Comparison of ENCODE assay signal across 8 cellular contexts in genomic region chr18:29874519-29875098, GRCh38.
DNase-seq lines count a peak whose midpoint lies in the region; ATAC-seq, FAIRE-seq and TF ChIP-seq lines count a peak whose summit lies in the region.

No MANE protein-coding gene starts in this region.

- TF ChIP-seq CTCF in GM12878 (IDR thresholded peaks at IDR 0.05 in 2 of 3, conservative IDR thresholded peaks at IDR 0.05 in 1 of 3; ENCODE audit: control insufficient read depth in 2 of 3, extremely low read depth in 1 of 3, insufficient read depth in 1 of 3, low read depth in 3 of 3, low read length in 3 of 3), result peak; percentile 42 to 66 (median 52); a peak in 5 of 6 replicates
- peak in 3 of 6 experiments; percentile 6 to 40 (median 24) for TF ChIP-seq CTCF in Peyer's patch (IDR thresholded peaks at IDR 0.05)

- H4K20me1 ChIP-seq in GM12878 (ENCODE audit: control insufficient read depth, insufficient read depth), result no peaks in the 10 kb centered on the region

- H3K36me3 ChIP-seq in GM12878 (ENCODE audit: control insufficient read depth in 2 of 2, insufficient read depth in 2 of 2, low read length in 1 of 2), result no peaks in the 10 kb centered on the region
- no peaks in the 10 kb centered on the region for H3K36me3 ChIP-seq in MG63
- H3K36me3 ChIP-seq in Peyer's patch, result no peaks in the 10 kb centered on the region

- no TSS peak for BruUV-seq in GM12878 (replicated peaks; lab: Mats Ljungman, UMichigan)

- H3K9me3 ChIP-seq in GM12878 (replicated peaks; ENCODE audit: control insufficient read depth, insufficient read depth, low read length) (no peaks in the 10 kb centered on the region), MG63 (no peaks in the 10 kb centered on the region; the same call in 1 of the 2 replicates), Peyer's patch (no peaks in the 10 kb centered on the region)

- H3K4me1 ChIP-seq in GM12878 (ENCODE audit: control insufficient read depth, insufficient read depth, low read length) (no peaks in the 10 kb centered on the region), Peyer's patch (no peaks in the 10 kb centered on the region)

- RAD21 ChIA-PET in GM12878 (lab: Charles Lee; ENCODE audit: unreplicated experiment), result interaction anchor here (1.4 to 5.0 kb wide), 4 partner anchors 406 to 1137 kb away, joined by 4 to 37 read pairs (median 13); no protein-coding TSS in a partner anchor

- peak; percentile 5 for DNase-seq in activated naive CD4-positive, alpha-beta T cell treated with anti-CD3 and anti-CD28 coated beads for 36 hours
- DNase-seq in activated naive CD4-positive, alpha-beta T cell treated with anti-CD3 and anti-CD28 coated beads, Interleukin-2, amount 50 U/mL, for 16 hours, result no peak
- DNase-seq in NCI-H1105 treated with DMSO at 0.1 percent for 48 hours (lab: John Stamatoyannopoulos, UW), result peak; percentile 51
- no peak for DNase-seq in GM12878 (ENCODE audit: low read depth, low spot score)
- DNase-seq in myocyte (ENCODE audit: low read depth), result peak; percentile 81
- no peak for DNase-seq in MG63
- no peak for DNase-seq in Peyer's patch
- no peak for DNase-seq in cortex of kidney (lab: John Stamatoyannopoulos, UW)

- peaks cover 12% of the 10 kb centered on the region for H3K9me3 Mint-ChIP-seq in activated naive CD4-positive, alpha-beta T cell treated with anti-CD3 and anti-CD28 coated beads for 36 hours

- no peak overlapping the region for H3K27ac ChIP-seq in GM12878 (ENCODE audit: control insufficient read depth, insufficient read depth)
- no peak overlapping the region for H3K27ac ChIP-seq in Peyer's patch

- no peak overlapping the region for H2AFZ ChIP-seq in GM12878 (ENCODE audit: control insufficient read depth, low read depth, low read length)

- in situ Hi-C loops in GM12878 (cut with MboI), result no loop called here

- H3K4me2 ChIP-seq in GM12878 (ENCODE audit: control insufficient read depth, insufficient read depth), result no peak overlapping the region

- no peaks in the 10 kb centered on the region for H3K79me2 ChIP-seq in GM12878 (ENCODE audit: control insufficient read depth, insufficient read depth, low read length)

- CTCF ChIA-PET in activated naive CD4-positive, alpha-beta T cell treated with anti-CD3 and anti-CD28 coated beads for 36 hours (lab: Charles Lee), result interaction anchor here (0.5 to 0.6 kb wide), 2 partner anchors 96 to 359 kb away, joined by 3 read pairs; no protein-coding TSS in a partner anchor
- CTCF ChIA-PET in GM12878 (lab: Yijun Ruan, JAX), result interaction anchor here (0.6 to 4.1 kb wide), 23 partner anchors 9 to 1330 kb away, joined by 3 to 74 read pairs (median 5); no protein-coding TSS in a partner anchor

- no peak overlapping the region for H3K4me3 Mint-ChIP-seq in activated naive CD4-positive, alpha-beta T cell treated with anti-CD3 and anti-CD28 coated beads for 36 hours

- FAIRE-seq in GM12878 (lab: Jason Lieb, UNC), result no peak

- H3K27ac Mint-ChIP-seq in activated naive CD4-positive, alpha-beta T cell treated with anti-CD3 and anti-CD28 coated beads for 36 hours, result no peak overlapping the region

- no peaks in the 10 kb centered on the region for H3K4me1 Mint-ChIP-seq in activated naive CD4-positive, alpha-beta T cell treated with anti-CD3 and anti-CD28 coated beads for 36 hours (ENCODE audit: low read depth)

- no peaks in the 10 kb centered on the region for H3K27me3 Mint-ChIP-seq in activated naive CD4-positive, alpha-beta T cell treated with anti-CD3 and anti-CD28 coated beads for 36 hours (ENCODE audit: low read depth)

- TF ChIP-seq RAD21 in GM12878 (IDR thresholded peaks at IDR 0.05; ENCODE audit: insufficient read depth, low read depth, low read length), result peak; percentile 66

- SMC1A ChIA-PET in GM12878 (lab: Charles Lee; ENCODE audit: uncharacterized antibody, unreplicated experiment), result interaction anchor here (0.6 to 5.0 kb wide), 15 partner anchors 11 to 1269 kb away, joined by 3 to 37 read pairs (median 4); no protein-coding TSS in a partner anchor

- no peak overlapping the region for H3K9ac ChIP-seq in GM12878 (ENCODE audit: control insufficient read depth, insufficient read depth, low read length)

- ATAC-seq in GM12878, result peak; percentile 75

- TF ChIP-seq POLR2A in GM12878 (IDR thresholded peaks at IDR 0.05; ENCODE audit: low read depth, low read length) (no peak), Peyer's patch (IDR thresholded peaks at IDR 0.05) (no peak)

- POLR2A ChIA-PET in GM12878 (lab: Charles Lee), result no interaction called here

- H3K27me3 ChIP-seq in GM12878 (replicated peaks in 1 of 2; ENCODE audit: control insufficient read depth in 2 of 2, insufficient read depth in 2 of 2, low read length in 1 of 2) (no peaks in the 10 kb centered on the region; a peak in 1 of 4 replicates), MG63 (no peaks in the 10 kb centered on the region), Peyer's patch (no peaks in the 10 kb centered on the region)

- 15% methylated on average over 3 of the region's 3 CpGs for WGBS in GM12878 (ENCODE audit: insufficient coverage, insufficient replicate concordance, low lambda C conversion rate, missing lambda C conversion rate)

- intact Hi-C loops in activated naive CD4-positive, alpha-beta T cell treated with anti-CD3 and anti-CD28 coated beads for 36 hours (cut with micrococcal nuclease), result no loop called here
- intact Hi-C loops in GM12878 (cut with micrococcal nuclease; ENCODE audit: unreplicated experiment), result loop anchor here (2.0 to 10.0 kb wide), 4 partner anchors 320 to 1096 kb away; no protein-coding TSS in a partner anchor

- no peak overlapping the region for H3K4me3 ChIP-seq in GM12878
- H3K4me3 ChIP-seq in MG63, result no peak overlapping the region
- H3K4me3 ChIP-seq in Peyer's patch, result no peak overlapping the region

- no peak for TF ChIP-seq EP300 in GM12878 (IDR thresholded peaks at IDR 0.05; ENCODE audit: borderline replicate concordance in 1 of 2, control insufficient read depth in 1 of 2, low read depth in 2 of 2, low read length in 2 of 2)

- no peaks in the 10 kb centered on the region for H3K36me3 Mint-ChIP-seq in activated naive CD4-positive, alpha-beta T cell treated with anti-CD3 and anti-CD28 coated beads for 36 hours (ENCODE audit: low read depth)

TF ChIP-seq in GM12878, 131 proteins besides CTCF, POLR2A, EP300 and RAD21:
- TF ChIP-seq CBX3 (IDR thresholded peaks at IDR 0.05; ENCODE audit: borderline replicate concordance, low read depth), result no peak
- TF ChIP-seq MXI1 (IDR thresholded peaks at IDR 0.05; ENCODE audit: low read depth, low read length), result no peak
- peak; percentile 43; the same call in 1 of the 2 replicates for TF ChIP-seq SMC3 (IDR thresholded peaks at IDR 0.05; ENCODE audit: borderline replicate concordance, low read length)
- no peak for TF ChIP-seq IRF4 (IDR thresholded peaks at IDR 0.05; ENCODE audit: low read depth, low read length)
- no peak for TF ChIP-seq FOXM1 (IDR thresholded peaks at IDR 0.05; ENCODE audit: low read depth, low read length)

Comparison
In these comparisons a context has a peak if more than half of its experiments do, and no peak if none do; other contexts are left out.
1. DNase-seq: peak in activated naive CD4-positive, alpha-beta T cell treated with anti-CD3 and anti-CD28 coated beads for 36 hours (single experiment), NCI-H1105 treated with DMSO at 0.1 percent for 48 hours (single experiment) and myocyte (single experiment); none in activated naive CD4-positive, alpha-beta T cell treated with anti-CD3 and anti-CD28 coated beads, Interleukin-2, amount 50 U/mL, for 16 hours (single experiment), GM12878 (single experiment), MG63 (single experiment), Peyer's patch (0 of 3) and cortex of kidney (single experiment).